In genomic region chrX:40962793-40963407, GRCh38 we compare ENCODE assay signal across 25 cellular contexts.
"Had no signal": no experiment of that assay in that cellular context is flagged by ENCODE, and none has a peak within 500 bp of the region (broad histone marks: within the 10 kb centered on the region; RNA-seq: fewer than 3 reads in every experiment).

No MANE protein-coding gene starts in this region.

- ATAC-seq: Panc1, PC-3, Right ventricle myocardium inferior, SK-N-SH treated with all-trans-retinoic acid at 6 μM for 48 hours had no signal

- H3K4me1 ChIP-seq: SJCRH30 had no signal

- FAIRE-seq: HTR-8/SVneo had no signal

- H3K27ac ChIP-seq: HL-60, SJCRH30 had no signal

- DNase-seq: KBM-7; MV-4-11; NCI-H1048; NCI-H1105; NCI-H1417; NCI-H1436 treated with DMSO at 0.1 percent for 48 hours; NCI-H1694; NCI-H1930; NCI-H2081; NCI-H2171; NCI-H226; NCI-H446; NCI-H510A; NCI-H524 treated with DMSO at 0.1 percent for 48 hours; NCI-H69; NCI-H774; NK-92 treated with Interleukin-12 subunit alpha and Interleukin-12 subunit beta, amount 100 ng/mL, for 24 hours; PC-3; SHP77 treated with DMSO at 0.1 percent for 48 hours; SJCRH30 had no signal

- H3K9me3 ChIP-seq: SJCRH30 had no signal

- H3K4me3 ChIP-seq: SJCRH30 had no signal

- H3K36me3 ChIP-seq: SJCRH30 had no signal

- H3K27me3 ChIP-seq: SJCRH30 had no signal
